Comparison of ENCODE assay signal across 18 cellular contexts in genomic region chr9:10009401-10009800, GRCh38.
DNase-seq lines count a peak whose midpoint lies in the region; ATAC-seq and TF ChIP-seq lines count a peak whose summit lies in the region.
"Had no signal": no experiment of that assay in that cellular context is flagged by ENCODE, and none has a peak within 500 bp of the region (broad histone marks: within the 10 kb centered on the region; RNA-seq: fewer than 3 reads in every experiment).

No MANE protein-coding gene starts in this region.

- no peak overlapping the region for H4K5ac ChIP-seq in H9 (ENCODE audit: insufficient read length, low read depth, low read length)

- H3K23ac ChIP-seq in H9 (ENCODE audit: insufficient read length, low read depth, low read length): no peak overlapping the region

- no peak for ATAC-seq in activated naive CD4-positive, alpha-beta T cell treated with anti-CD3 and anti-CD28 coated beads, Interleukin-2, amount 50 U/mL, for 72 hours
- ATAC-seq: CD8-positive, alpha-beta T cell; HCT116; HepG2 had no signal

- peaks cover 45 to 54% of the 10 kb centered on the region in 2 experiments for H3K4me1 Mint-ChIP-seq in H9
- H3K4me1 Mint-ChIP-seq in glutamatergic neuron (ENCODE audit: low read depth, unreplicated experiment): peaks cover 31% of the 10 kb centered on the region
- H3K4me1 Mint-ChIP-seq: B cell, IgD-negative memory B cell had no signal

- H3K14ac ChIP-seq in H9 (ENCODE audit: insufficient read depth, low read length): no peak overlapping the region

- H3K9me3 Mint-ChIP-seq in H9: no peaks in the 10 kb centered on the region
- H3K9me3 Mint-ChIP-seq in glutamatergic neuron (ENCODE audit: unreplicated experiment): peaks cover 2% of the 10 kb centered on the region
- H3K9me3 Mint-ChIP-seq in activated naive CD4-positive, alpha-beta T cell treated with anti-CD3 and anti-CD28 coated beads, Interleukin-2, amount 50 U/mL, for 72 hours: no peaks in the 10 kb centered on the region
- H3K9me3 Mint-ChIP-seq: HFFc6, IgD-negative memory B cell had no signal

- H3K36me3 ChIP-seq in SJCRH30 (no peaks in the 10 kb centered on the region), tibial nerve (no peaks in the 10 kb centered on the region)
- H3K36me3 ChIP-seq: BLaER1 treated with 17β-estradiol and CSF1 and Interleukin-3, amounts not matched to agents 10 nM and 100 nM had no signal

- H3K4me1 ChIP-seq in H9 (ENCODE audit: insufficient read depth, low read length) (peaks cover 2% of the 10 kb centered on the region; the same call in 1 of the 2 replicates), SJCRH30 (peaks cover 46% of the 10 kb centered on the region), tibial nerve (peaks cover 0 to 5% (median 0%) of the 10 kb centered on the region in 4 donors)
- H3K4me1 ChIP-seq: BLaER1 treated with 17β-estradiol and CSF1 and Interleukin-3, amounts not matched to agents 10 nM and 100 nM had no signal

- H3K4me3 ChIP-seq in SJCRH30 (no peak overlapping the region), tibial nerve (no peak overlapping the region)
- H3K4me3 ChIP-seq: BLaER1 treated with 17β-estradiol and CSF1 and Interleukin-3, amounts not matched to agents 10 nM and 100 nM had no signal

- H2AFZ ChIP-seq in H9 (ENCODE audit: low read length): no peak overlapping the region

- no peak overlapping the region for H3K4me2 ChIP-seq in H9 (ENCODE audit: insufficient read depth, insufficient read length, low read length)
- H3K4me2 ChIP-seq: BLaER1 treated with 17β-estradiol and CSF1 and Interleukin-3, amounts not matched to agents 10 nM and 100 nM had no signal

- no peaks in the 10 kb centered on the region for H4K20me1 ChIP-seq in H9 (ENCODE audit: control insufficient read depth, insufficient read depth, insufficient read length)
- H4K20me1 ChIP-seq: BLaER1 treated with 17β-estradiol and CSF1 and Interleukin-3, amounts not matched to agents 10 nM and 100 nM had no signal

- H3K56ac ChIP-seq in H9 (ENCODE audit: insufficient read length, low read depth, low read length): no peak overlapping the region

- peak overlapping the region; percentile 1 to 95 (median 76); a peak in 4 of 7 replicates for H3K27ac Mint-ChIP-seq in H9
- H3K27ac Mint-ChIP-seq in glutamatergic neuron (ENCODE audit: unreplicated experiment): peak overlapping the region; percentile 94
- H3K27ac Mint-ChIP-seq in activated naive CD4-positive, alpha-beta T cell treated with anti-CD3 and anti-CD28 coated beads, Interleukin-2, amount 50 U/mL, for 72 hours: no peak overlapping the region
- H3K27ac Mint-ChIP-seq: B cell; CD8-positive, alpha-beta T cell; HFFc6; IgD-negative memory B cell had no signal

- no peak overlapping the region for H2BK5ac ChIP-seq in H9 (ENCODE audit: insufficient read length, low read length)

- no CpG with 5 or more reads among the region's 3 CpGs for WGBS in H9 (ENCODE audit: extremely low coverage, insufficient read length, low lambda C conversion rate)
- 85% methylated on average over 3 of the region's 3 CpGs for WGBS in tibial nerve, 2 donors

- no peak overlapping the region for H3K18ac ChIP-seq in H9 (ENCODE audit: insufficient read length, low read depth, low read length)

- H3K4me3 Mint-ChIP-seq in H9 (no peak overlapping the region), glutamatergic neuron (ENCODE audit: unreplicated experiment) (no peak overlapping the region)
- H3K4me3 Mint-ChIP-seq: B cell; CD8-positive, alpha-beta T cell; HFFc6; IgD-negative memory B cell had no signal

- no peaks in the 10 kb centered on the region for H3K79me1 ChIP-seq in H9 (ENCODE audit: insufficient read depth, low read depth, low read length, poor library complexity, severe bottlenecking)

- H4K8ac ChIP-seq in H9 (replicated peaks; ENCODE audit: insufficient read length, low read depth, low read length): no peak overlapping the region

- no peak overlapping the region for H3T11ph ChIP-seq in H9 (ENCODE audit: low read length)

- H3K27ac ChIP-seq in H9 (ENCODE audit: insufficient read length, low read depth, low read length) (peak overlapping the region; percentile 46), SJCRH30 (peak overlapping the region; percentile 89), tibial nerve (no peak overlapping the region)
- H3K27ac ChIP-seq: BLaER1 treated with 17β-estradiol and CSF1 and Interleukin-3, amounts not matched to agents 10 nM and 100 nM had no signal

- no peak overlapping the region for H2BK20ac ChIP-seq in H9 (ENCODE audit: low read depth, low read length, poor library complexity, severe bottlenecking)

- DNase-seq in H9 (no peak), SJCRH30 (no peak), glutamatergic neuron (no peak), tibial nerve (ENCODE audit: low spot score in 2 of 2) (no peak), NCI-H524 treated with DMSO at 0.1 percent for 48 hours (lab: John Stamatoyannopoulos, UW) (no peak), DMS79 treated with DMSO at 0.1 percent for 48 hours (lab: John Stamatoyannopoulos, UW) (no peak)
- no peak for DNase-seq in activated naive CD4-positive, alpha-beta T cell treated with anti-CD3 and anti-CD28 coated beads, Interleukin-2, amount 50 U/mL, for 72 hours (ENCODE audit: low spot score in 2 of 2)
- DNase-seq: Calu3; CD8-positive, alpha-beta T cell; DND-41; EL; HFFc6; KBM-7 had no signal

- H2BK120ac ChIP-seq in H9 (ENCODE audit: low read depth, low read length, poor library complexity, severe bottlenecking): no peak overlapping the region

- no peaks in the 10 kb centered on the region for H3K79me2 ChIP-seq in H9 (ENCODE audit: insufficient read depth, low read length)

- no peaks in the 10 kb centered on the region for H3K23me2 ChIP-seq in H9 (ENCODE audit: insufficient read length, low read depth, low read length, poor library complexity, severe bottlenecking)

- H3K27me3 ChIP-seq in H9 (ENCODE audit: insufficient read depth, low read length): no peaks in the 10 kb centered on the region
- H3K27me3 ChIP-seq in SJCRH30: no peaks in the 10 kb centered on the region
- H3K27me3 ChIP-seq in tibial nerve: no peaks in the 10 kb centered on the region
- H3K27me3 ChIP-seq: BLaER1 treated with 17β-estradiol and CSF1 and Interleukin-3, amounts not matched to agents 10 nM and 100 nM had no signal

- H3K9ac ChIP-seq in H9 (ENCODE audit: extremely low read depth, insufficient read length, low read length): no peak overlapping the region
- H3K9ac ChIP-seq: BLaER1 treated with 17β-estradiol and CSF1 and Interleukin-3, amounts not matched to agents 10 nM and 100 nM had no signal

- no peaks in the 10 kb centered on the region for H3K27me3 Mint-ChIP-seq in H9 (ENCODE audit: low read depth)
- no peaks in the 10 kb centered on the region for H3K27me3 Mint-ChIP-seq in glutamatergic neuron (ENCODE audit: unreplicated experiment)
- H3K27me3 Mint-ChIP-seq: B cell, IgD-negative memory B cell had no signal

- H3K9me3 ChIP-seq in H9 (ENCODE audit: control insufficient read depth, low read depth, low read length) (no peaks in the 10 kb centered on the region), SJCRH30 (replicated peaks) (no peaks in the 10 kb centered on the region), tibial nerve (no peaks in the 10 kb centered on the region)
- H3K9me3 ChIP-seq: BLaER1 treated with 17β-estradiol and CSF1 and Interleukin-3, amounts not matched to agents 10 nM and 100 nM had no signal

- H3K36me3 Mint-ChIP-seq in H9 (ENCODE audit: insufficient read depth in 1 of 3, low read depth in 3 of 3) (no peaks in the 10 kb centered on the region), glutamatergic neuron (ENCODE audit: unreplicated experiment) (no peaks in the 10 kb centered on the region)
- H3K36me3 Mint-ChIP-seq in activated naive CD4-positive, alpha-beta T cell treated with anti-CD3 and anti-CD28 coated beads, Interleukin-2, amount 50 U/mL, for 72 hours: no peaks in the 10 kb centered on the region
- H3K36me3 Mint-ChIP-seq: CD8-positive, alpha-beta T cell; IgD-negative memory B cell had no signal

- H3K4ac ChIP-seq in H9 (ENCODE audit: low read depth, low read length): no peak overlapping the region

- H2BK12ac ChIP-seq in H9 (ENCODE audit: insufficient read length, low read depth, low read length): no peak overlapping the region

- H2AK5ac ChIP-seq in H9 (ENCODE audit: insufficient read length, low read length): no peak overlapping the region

- TF ChIP-seq CTCF in H9 (conservative IDR thresholded peaks at IDR 0.05) (no peak), glutamatergic neuron (IDR thresholded peaks at IDR 0.05; ENCODE audit: partially characterized antibody, unreplicated experiment) (no peak), tibial nerve (IDR thresholded peaks at IDR 0.05) (no peak)

- no peak overlapping the region for H2BK15ac ChIP-seq in H9 (ENCODE audit: low read depth, low read length)

- no peak for TF ChIP-seq POLR2A in tibial nerve (IDR thresholded peaks at IDR 0.05)

- no peak for TF ChIP-seq EP300 in tibial nerve (IDR thresholded peaks at IDR 0.05)

- no peak overlapping the region for H4K91ac ChIP-seq in H9 (ENCODE audit: insufficient read length, low read depth, low read length)

Comparison
In these comparisons a context has a peak if more than half of its experiments do, and no peak if none do; other contexts are left out.
1. H3K27ac ChIP-seq: peak in H9 (single experiment) and SJCRH30 (single experiment); none in tibial nerve (0 of 4).
2. H3K27ac Mint-ChIP-seq: peak in H9 (3 of 3) and glutamatergic neuron (single experiment); none in activated naive CD4-positive, alpha-beta T cell treated with anti-CD3 and anti-CD28 coated beads, Interleukin-2, amount 50 U/mL, for 72 hours (0 of 2).